8 cellular contexts compared by ENCODE assay signal in the genomic region with DNA sequence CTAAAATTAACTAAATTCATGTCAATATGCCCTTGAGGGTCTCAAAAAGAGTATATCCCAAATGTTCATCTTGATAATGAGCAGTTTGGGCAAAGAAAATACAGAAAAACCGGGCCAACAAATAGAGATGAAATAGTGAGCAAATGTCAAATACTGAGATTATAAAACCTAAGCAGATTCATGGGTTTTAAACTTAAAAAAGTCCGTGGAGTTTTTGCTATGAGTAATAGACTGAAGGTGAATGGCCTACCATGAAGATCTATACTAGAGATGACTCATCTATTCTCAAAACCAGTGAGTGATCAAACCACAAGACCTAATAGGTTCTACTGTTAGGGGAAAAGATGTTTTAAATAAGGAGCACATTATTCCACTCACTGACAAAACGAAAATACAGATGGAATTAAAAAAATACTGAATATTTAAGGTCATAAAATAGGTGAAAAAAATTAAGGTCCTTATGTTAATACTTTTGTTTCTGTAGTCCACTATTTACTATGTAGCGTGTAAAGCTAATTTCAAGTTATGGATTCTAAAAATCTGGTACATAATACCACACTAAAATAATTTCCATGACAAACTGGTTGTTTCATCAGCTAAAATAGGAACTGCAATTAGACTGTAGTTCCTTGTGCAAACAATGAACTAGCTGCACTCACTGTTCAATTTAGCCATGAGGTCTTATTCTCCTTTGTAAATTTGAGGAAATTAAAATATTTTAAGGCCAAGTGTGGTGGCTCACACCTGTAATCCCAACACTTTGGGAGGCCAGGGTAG. TPM values are rescaled to one million over a fixed set of nuclear protein-coding genes. Genes with fewer than 3 reads are reported as not detected.
DNase-seq lines count a peak whose midpoint lies in the region; ATAC-seq, FAIRE-seq and TF ChIP-seq lines count a peak whose summit lies in the region.

No MANE protein-coding gene starts in this region.

- intact Hi-C loops in MCF 10A (cut with micrococcal nuclease), result loop anchor here (2.0 kb wide), 1 partner anchor 13 kb away; no protein-coding TSS in a partner anchor
- intact Hi-C loops in naive thymus-derived CD4-positive, alpha-beta T cell (cut with micrococcal nuclease), result loop anchor here (2.0 to 10.0 kb wide), 4 partner anchors 13 to 291 kb away; no protein-coding TSS in a partner anchor
- intact Hi-C loops in Right ventricle myocardium superior (cut with DNase I), result no loop called here

- H4K20me1 ChIP-seq in GM23248 (ENCODE audit: insufficient read depth) (peaks cover 63% of the 10 kb centered on the region), Loucy (ENCODE audit: insufficient read depth, low read length, poor library complexity, severe bottlenecking) (peaks cover 94% of the 10 kb centered on the region)

- POLR2A ChIA-PET in MCF 10A (lab: Yijun Ruan, JAX), result interaction anchor here (0.7 to 7.3 kb wide), 14 partner anchors 9 to 808 kb away, joined by 3 to 82 read pairs (median 6); a partner anchor contains a TSS
- POLR2A ChIA-PET in naive thymus-derived CD4-positive, alpha-beta T cell (lab: Charles Lee), result interaction anchor here (0.6 to 6.8 kb wide), 12 partner anchors 8 to 1618 kb away, joined by 3 to 75 read pairs (median 6); a partner anchor contains a TSS

- DNase-seq in GM12892 (ENCODE audit: insufficient read length) (no peak), GM23248 (peak; percentile 94), MCF 10A (ENCODE audit: unreplicated experiment) (peak; percentile 72), cortex of kidney (lab: John Stamatoyannopoulos, UW) (no peak), Right ventricle myocardium superior (no peak), NCI-H146 (lab: John Stamatoyannopoulos, UW) (no peak)
- DNase-seq in naive thymus-derived CD4-positive, alpha-beta T cell, result peak in 1 of 9 donors; percentile 60

- TF ChIP-seq CTCF in Loucy (conservative IDR thresholded peaks at IDR 0.05; ENCODE audit: low read length), result no peak
- no peak for TF ChIP-seq CTCF in MCF 10A (IDR thresholded peaks at IDR 0.05; ENCODE audit: unreplicated experiment)

- H3K36me3 Mint-ChIP-seq in MCF 10A (ENCODE audit: insufficient read depth, unreplicated experiment), result peaks cover 99% of the 10 kb centered on the region
- H3K36me3 Mint-ChIP-seq in naive thymus-derived CD4-positive, alpha-beta T cell, result peaks cover 6 to 57% (median 45%) of the 10 kb centered on the region in 5 donors

- H3K9me3 Mint-ChIP-seq in MCF 10A (ENCODE audit: unreplicated experiment), result no peaks in the 10 kb centered on the region
- peaks cover 0 to 3% (median 0%) of the 10 kb centered on the region in 11 donors for H3K9me3 Mint-ChIP-seq in naive thymus-derived CD4-positive, alpha-beta T cell

- peak overlapping the region; percentile 99 for H3K9ac ChIP-seq in GM23248
- peak overlapping the region; percentile 20 for H3K9ac ChIP-seq in Loucy (ENCODE audit: low read depth, low read length, poor library complexity, severe bottlenecking)

- in situ Hi-C loops in GM23248 (cut with MboI), result no loop called here

- peaks cover 40% of the 10 kb centered on the region for H3K4me1 Mint-ChIP-seq in MCF 10A (ENCODE audit: insufficient read depth, unreplicated experiment)
- peaks cover 54 to 76% (median 73%) of the 10 kb centered on the region in 7 donors for H3K4me1 Mint-ChIP-seq in naive thymus-derived CD4-positive, alpha-beta T cell

- H3K27ac Mint-ChIP-seq in MCF 10A (ENCODE audit: low read depth, unreplicated experiment), result peak overlapping the region; percentile 74
- H3K27ac Mint-ChIP-seq in naive thymus-derived CD4-positive, alpha-beta T cell, result peak overlapping the region; percentile 3 to 100 (median 62)

- H3K9me2 ChIP-seq in GM23248 (ENCODE audit: insufficient read depth) (no peaks in the 10 kb centered on the region), Loucy (replicated peaks; ENCODE audit: low read depth, low read length) (no peaks in the 10 kb centered on the region)

- peak overlapping the region; percentile 82 for H3K27ac ChIP-seq in GM23248
- peak overlapping the region; percentile 36 for H3K27ac ChIP-seq in naive thymus-derived CD4-positive, alpha-beta T cell (ENCODE audit: low read depth, low read length)

- H3K4me1 ChIP-seq in GM23248 (ENCODE audit: insufficient read depth), result peaks cover 58% of the 10 kb centered on the region
- peaks cover 70% of the 10 kb centered on the region for H3K4me1 ChIP-seq in Loucy (ENCODE audit: insufficient read depth, low read length, poor library complexity, severe bottlenecking)
- peaks cover 42 to 52% of the 10 kb centered on the region in 2 donors for H3K4me1 ChIP-seq in naive thymus-derived CD4-positive, alpha-beta T cell (ENCODE audit: control insufficient read depth in 2 of 2, insufficient read depth in 2 of 2, low read length in 2 of 2)

- ATAC-seq in naive thymus-derived CD4-positive, alpha-beta T cell, result peak; percentile 69
- no peak for ATAC-seq in Right ventricle myocardium superior (ENCODE audit: poor library complexity)

- H3K36me3 ChIP-seq in GM23248 (ENCODE audit: low read depth) (peaks cover 56% of the 10 kb centered on the region), Loucy (ENCODE audit: insufficient read depth, low read length) (peaks cover 69% of the 10 kb centered on the region)
- H3K36me3 ChIP-seq in naive thymus-derived CD4-positive, alpha-beta T cell (ENCODE audit: control insufficient read depth in 2 of 3, insufficient read depth in 3 of 3, low read length in 3 of 3), result peaks cover 4 to 43% (median 8%) of the 10 kb centered on the region in 3 experiments

- peak overlapping the region; percentile 97 for H3K4me2 ChIP-seq in GM23248 (ENCODE audit: unreplicated experiment)
- peak overlapping the region; percentile 98 for H3K4me2 ChIP-seq in Loucy (ENCODE audit: low read depth, low read length, poor library complexity, severe bottlenecking)

- H3K4me3 Mint-ChIP-seq in MCF 10A (ENCODE audit: unreplicated experiment), result peak overlapping the region; percentile 90
- H3K4me3 Mint-ChIP-seq in naive thymus-derived CD4-positive, alpha-beta T cell, result peak overlapping the region; percentile 72 to 99 (median 90)

- CTCF ChIA-PET in MCF 10A (lab: Yijun Ruan, JAX), result interaction anchor here (0.7 to 1.2 kb wide), 5 partner anchors 14 to 119 kb away, joined by 3 to 4 read pairs (median 3); no protein-coding TSS in a partner anchor
- CTCF ChIA-PET in naive thymus-derived CD4-positive, alpha-beta T cell (lab: Charles Lee), result interaction anchor here (0.6 to 1.4 kb wide), 4 partner anchors 34 to 113 kb away, joined by 3 read pairs; no protein-coding TSS in a partner anchor

- no peaks in the 10 kb centered on the region for H3K27me3 Mint-ChIP-seq in MCF 10A (ENCODE audit: insufficient read depth, unreplicated experiment)
- no peaks in the 10 kb centered on the region for H3K27me3 Mint-ChIP-seq in naive thymus-derived CD4-positive, alpha-beta T cell

- FAIRE-seq in GM12892 (lab: Jason Lieb, UNC), result peak; percentile 68

- H3K79me2 ChIP-seq in GM23248 (ENCODE audit: insufficient read depth) (peaks cover 99% of the 10 kb centered on the region), Loucy (ENCODE audit: insufficient read depth, low read length) (peaks cover 100% of the 10 kb centered on the region)

- no TSS peak for BruUV-seq in MCF 10A (replicated peaks; lab: Mats Ljungman, UMichigan)

- H2AFZ ChIP-seq in GM23248 (no peak overlapping the region), Loucy (ENCODE audit: low read length) (no peak overlapping the region)

- H3F3A ChIP-seq in GM23248 (ENCODE audit: insufficient read depth) (peaks cover 73% of the 10 kb centered on the region), Loucy (ENCODE audit: low read depth) (peaks cover 3% of the 10 kb centered on the region; the same call in 1 of the 2 replicates)

- H3K9me3 ChIP-seq in GM23248 (ENCODE audit: low read depth), result no peaks in the 10 kb centered on the region
- H3K9me3 ChIP-seq in Loucy (ENCODE audit: insufficient read depth, low read depth, low read length), result no peaks in the 10 kb centered on the region
- H3K9me3 ChIP-seq in naive thymus-derived CD4-positive, alpha-beta T cell (ENCODE audit: control insufficient read depth in 2 of 3, low read length in 3 of 3), result no peaks in the 10 kb centered on the region

- H3K4me3 ChIP-seq in GM23248 (peak overlapping the region; percentile 38), Loucy (ENCODE audit: low read length, poor library complexity, severe bottlenecking) (peak overlapping the region; percentile 95)
- H3K4me3 ChIP-seq in naive thymus-derived CD4-positive, alpha-beta T cell (ENCODE audit: low read length), result peak overlapping the region; percentile 5

- H3K27me3 ChIP-seq in GM23248 (replicated peaks; ENCODE audit: insufficient read depth) (no peaks in the 10 kb centered on the region), Loucy (ENCODE audit: insufficient read depth, low read length, poor library complexity, severe bottlenecking) (peaks cover 9% of the 10 kb centered on the region)
- H3K27me3 ChIP-seq in naive thymus-derived CD4-positive, alpha-beta T cell (ENCODE audit: control insufficient read depth in 2 of 2, insufficient read depth in 2 of 2, low read length in 2 of 2), result no peaks in the 10 kb centered on the region

- TF ChIP-seq POLR2A in GM12892 (IDR thresholded peaks at IDR 0.05; ENCODE audit: low read depth, low read length), result peak; percentile 2; the same call in 1 of the 2 replicates

- 4 to 6% methylated on average over 4 of the region's 4 CpGs for WGBS in GM23248 (ENCODE audit: low coverage in 1 of 2, low lambda C conversion rate in 2 of 2, missing lambda C conversion rate in 2 of 2), 2 experiments

RNA-seq across cellular contexts. Expression of a gene that starts 5.0 kb away (rescaled TPM):
- polyA plus RNA-seq in GM12892 (2012; ENCODE audit: missing spikeins), result 674 TPM
- 674 and 705 TPM in 2 replicates for total RNA-seq in GM23248 (2014; rRNA removed; shearing (Covaris generic))
- polyA plus RNA-seq in GM23248 (2016; fragmentation: Nextera tagmentation; extraction: Ambion mirVana), result 584 and 592 TPM in 2 replicates
- total RNA-seq in MCF 10A (2022), result 882 and 1,027 TPM in 2 replicates
- total RNA-seq in naive thymus-derived CD4-positive, alpha-beta T cell, result 100 to 1,000 TPM; 469 to 687 (median 532) TPM
- polyA plus RNA-seq in naive thymus-derived CD4-positive, alpha-beta T cell, result 100 to 1,000 TPM; 842 to 895 TPM
- total RNA-seq in Right ventricle myocardium superior, result 238 TPM

RNA-seq across cellular contexts. Expression of a gene that starts 15.7 kb away (rescaled TPM):
- polyA plus RNA-seq in GM12892 (2012; ENCODE audit: missing spikeins), result not detected
- total RNA-seq in GM23248 (2014; rRNA removed; shearing (Covaris generic)), result not detected in 2 replicates
- not detected in 2 replicates for polyA plus RNA-seq in GM23248 (2016; fragmentation: Nextera tagmentation; extraction: Ambion mirVana)
- total RNA-seq in MCF 10A (2022) (not detected in 2 replicates), Right ventricle myocardium superior (0.27 TPM)
- total RNA-seq in naive thymus-derived CD4-positive, alpha-beta T cell, result 1 to 10 TPM in 1 of 5 experiments, under 1 TPM in 1, not detected in 3; 0.24 to 1.5 TPM
- not detected for polyA plus RNA-seq in naive thymus-derived CD4-positive, alpha-beta T cell

Comparison
In these comparisons a context has a peak if more than half of its experiments do, and no peak if none do; other contexts are left out.
1. DNase-seq: peak in GM23248 (single experiment) and MCF 10A (single experiment); none in GM12892 (single experiment), cortex of kidney (single experiment), Right ventricle myocardium superior (single experiment) and NCI-H146 (single experiment).
2. H3K4me3 ChIP-seq: peak in every context shown above with its lines; median percentile 95 in Loucy; 38 in GM23248; 5 in naive thymus-derived CD4-positive, alpha-beta T cell.